1 cellular context compared by ENCODE assay signal in the genomic region with DNA sequence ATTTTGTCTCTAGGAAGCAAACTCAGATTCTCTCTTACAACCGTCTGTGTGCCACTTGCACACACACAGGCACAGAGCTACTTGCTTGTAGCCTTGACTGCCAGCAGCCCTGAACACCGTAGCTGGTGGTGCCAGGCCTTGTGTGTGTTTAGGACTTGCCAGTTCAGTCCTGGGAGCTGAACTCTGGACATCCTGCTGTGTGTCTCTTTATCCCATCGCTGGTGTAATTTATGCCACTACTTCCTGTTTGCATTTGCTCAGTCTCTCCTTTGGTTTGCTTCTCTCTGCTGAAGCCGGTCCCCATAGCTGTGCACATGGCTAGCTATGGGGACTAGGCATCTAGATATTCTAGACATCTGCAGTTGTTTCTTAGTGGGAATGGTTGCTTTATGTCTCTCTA.
TF ChIP-seq lines count a peak whose summit lies in the region.

No MANE protein-coding gene starts in this region.

TF ChIP-seq in HepG2, 621 proteins besides CTCF, POLR2A, EP300 and RAD21 (continued from another document and continues in another):
- TF ChIP-seq, protein P1, sequence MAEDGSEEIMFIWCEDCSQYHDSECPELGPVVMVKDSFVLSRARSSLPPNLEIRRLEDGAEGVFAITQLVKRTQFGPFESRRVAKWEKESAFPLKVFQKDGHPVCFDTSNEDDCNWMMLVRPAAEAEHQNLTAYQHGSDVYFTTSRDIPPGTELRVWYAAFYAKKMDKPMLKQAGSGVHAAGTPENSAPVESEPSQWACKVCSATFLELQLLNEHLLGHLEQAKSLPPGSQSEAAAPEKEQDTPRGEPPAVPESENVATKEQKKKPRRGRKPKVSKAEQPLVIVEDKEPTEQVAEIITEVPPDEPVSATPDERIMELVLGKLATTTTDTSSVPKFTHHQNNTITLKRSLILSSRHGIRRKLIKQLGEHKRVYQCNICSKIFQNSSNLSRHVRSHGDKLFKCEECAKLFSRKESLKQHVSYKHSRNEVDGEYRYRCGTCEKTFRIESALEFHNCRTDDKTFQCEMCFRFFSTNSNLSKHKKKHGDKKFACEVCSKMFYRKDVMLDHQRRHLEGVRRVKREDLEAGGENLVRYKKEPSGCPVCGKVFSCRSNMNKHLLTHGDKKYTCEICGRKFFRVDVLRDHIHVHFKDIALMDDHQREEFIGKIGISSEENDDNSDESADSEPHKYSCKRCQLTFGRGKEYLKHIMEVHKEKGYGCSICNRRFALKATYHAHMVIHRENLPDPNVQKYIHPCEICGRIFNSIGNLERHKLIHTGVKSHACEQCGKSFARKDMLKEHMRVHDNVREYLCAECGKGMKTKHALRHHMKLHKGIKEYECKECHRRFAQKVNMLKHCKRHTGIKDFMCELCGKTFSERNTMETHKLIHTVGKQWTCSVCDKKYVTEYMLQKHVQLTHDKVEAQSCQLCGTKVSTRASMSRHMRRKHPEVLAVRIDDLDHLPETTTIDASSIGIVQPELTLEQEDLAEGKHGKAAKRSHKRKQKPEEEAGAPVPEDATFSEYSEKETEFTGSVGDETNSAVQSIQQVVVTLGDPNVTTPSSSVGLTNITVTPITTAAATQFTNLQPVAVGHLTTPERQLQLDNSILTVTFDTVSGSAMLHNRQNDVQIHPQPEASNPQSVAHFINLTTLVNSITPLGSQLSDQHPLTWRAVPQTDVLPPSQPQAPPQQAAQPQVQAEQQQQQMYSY (CRISPR knock-in tag; IDR thresholded peaks at IDR 0.05): no peak
- TF ChIP-seq, protein P2, sequence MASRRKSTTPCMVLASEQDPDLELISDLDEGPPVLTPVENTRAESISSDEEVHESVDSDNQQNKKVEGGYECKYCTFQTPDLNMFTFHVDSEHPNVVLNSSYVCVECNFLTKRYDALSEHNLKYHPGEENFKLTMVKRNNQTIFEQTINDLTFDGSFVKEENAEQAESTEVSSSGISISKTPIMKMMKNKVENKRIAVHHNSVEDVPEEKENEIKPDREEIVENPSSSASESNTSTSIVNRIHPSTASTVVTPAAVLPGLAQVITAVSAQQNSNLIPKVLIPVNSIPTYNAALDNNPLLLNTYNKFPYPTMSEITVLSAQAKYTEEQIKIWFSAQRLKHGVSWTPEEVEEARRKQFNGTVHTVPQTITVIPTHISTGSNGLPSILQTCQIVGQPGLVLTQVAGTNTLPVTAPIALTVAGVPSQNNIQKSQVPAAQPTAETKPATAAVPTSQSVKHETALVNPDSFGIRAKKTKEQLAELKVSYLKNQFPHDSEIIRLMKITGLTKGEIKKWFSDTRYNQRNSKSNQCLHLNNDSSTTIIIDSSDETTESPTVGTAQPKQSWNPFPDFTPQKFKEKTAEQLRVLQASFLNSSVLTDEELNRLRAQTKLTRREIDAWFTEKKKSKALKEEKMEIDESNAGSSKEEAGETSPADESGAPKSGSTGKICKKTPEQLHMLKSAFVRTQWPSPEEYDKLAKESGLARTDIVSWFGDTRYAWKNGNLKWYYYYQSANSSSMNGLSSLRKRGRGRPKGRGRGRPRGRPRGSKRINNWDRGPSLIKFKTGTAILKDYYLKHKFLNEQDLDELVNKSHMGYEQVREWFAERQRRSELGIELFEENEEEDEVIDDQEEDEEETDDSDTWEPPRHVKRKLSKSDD (CRISPR knock-in tag; IDR thresholded peaks at IDR 0.05; ENCODE audit: low read depth): no peak
- TF ChIP-seq SP140L (CRISPR knock-in tag; IDR thresholded peaks at IDR 0.05; ENCODE audit: borderline replicate concordance) (no peak), SCMH1 (CRISPR knock-in tag; IDR thresholded peaks at IDR 0.05; ENCODE audit: borderline replicate concordance) (no peak), SRSF9 (IDR thresholded peaks at IDR 0.05; ENCODE audit: borderline replicate concordance, insufficient read depth, low read depth, low read length, poor library complexity, severe bottlenecking) (no peak), SP2 (CRISPR knock-in tag; IDR thresholded peaks at IDR 0.05) (no peak), SAFB2 (CRISPR knock-in tag; IDR thresholded peaks at IDR 0.05; ENCODE audit: borderline replicate concordance, low read depth) (no peak), ZNF878 (CRISPR knock-in tag; IDR thresholded peaks at IDR 0.05) (no peak), FIP1L1 (IDR thresholded peaks at IDR 0.05; ENCODE audit: borderline replicate concordance, insufficient read depth, low read depth, low read length) (no peak), HOXA3 (CRISPR knock-in tag; IDR thresholded peaks at IDR 0.05) (peak; percentile 67), ZNF20 (CRISPR knock-in tag; IDR thresholded peaks at IDR 0.05) (no peak), HNF4G (IDR thresholded peaks at IDR 0.05; ENCODE audit: borderline replicate concordance, low read depth, low read length) (no peak), HNF4G (CRISPR knock-in tag; IDR thresholded peaks at IDR 0.05; ENCODE audit: borderline replicate concordance, low read depth) (no peak), ZNF619 (CRISPR knock-in tag; IDR thresholded peaks at IDR 0.05) (no peak), EED (CRISPR knock-in tag; IDR thresholded peaks at IDR 0.05) (no peak), NFRKB (IDR thresholded peaks at IDR 0.05) (no peak), KLF16 (CRISPR knock-in tag; IDR thresholded peaks at IDR 0.05) (no peak), ZNF256 (CRISPR knock-in tag; conservative IDR thresholded peaks at IDR 0.05) (no peak), ZNF136 (CRISPR knock-in tag; IDR thresholded peaks at IDR 0.05; ENCODE audit: low read depth) (no peak), ISX (CRISPR knock-in tag; conservative IDR thresholded peaks at IDR 0.05) (no peak), ZNF556 (CRISPR knock-in tag; IDR thresholded peaks at IDR 0.05; ENCODE audit: borderline replicate concordance) (no peak), STAG1 (CRISPR knock-in tag; IDR thresholded peaks at IDR 0.05) (no peak), ZFP1 (CRISPR knock-in tag; IDR thresholded peaks at IDR 0.05) (no peak), ZFX (CRISPR knock-in tag; IDR thresholded peaks at IDR 0.05; ENCODE audit: low read depth) (peak; percentile 56), ZNF816 (CRISPR knock-in tag; IDR thresholded peaks at IDR 0.05; ENCODE audit: borderline replicate concordance) (no peak)
- TF ChIP-seq, protein P3, sequence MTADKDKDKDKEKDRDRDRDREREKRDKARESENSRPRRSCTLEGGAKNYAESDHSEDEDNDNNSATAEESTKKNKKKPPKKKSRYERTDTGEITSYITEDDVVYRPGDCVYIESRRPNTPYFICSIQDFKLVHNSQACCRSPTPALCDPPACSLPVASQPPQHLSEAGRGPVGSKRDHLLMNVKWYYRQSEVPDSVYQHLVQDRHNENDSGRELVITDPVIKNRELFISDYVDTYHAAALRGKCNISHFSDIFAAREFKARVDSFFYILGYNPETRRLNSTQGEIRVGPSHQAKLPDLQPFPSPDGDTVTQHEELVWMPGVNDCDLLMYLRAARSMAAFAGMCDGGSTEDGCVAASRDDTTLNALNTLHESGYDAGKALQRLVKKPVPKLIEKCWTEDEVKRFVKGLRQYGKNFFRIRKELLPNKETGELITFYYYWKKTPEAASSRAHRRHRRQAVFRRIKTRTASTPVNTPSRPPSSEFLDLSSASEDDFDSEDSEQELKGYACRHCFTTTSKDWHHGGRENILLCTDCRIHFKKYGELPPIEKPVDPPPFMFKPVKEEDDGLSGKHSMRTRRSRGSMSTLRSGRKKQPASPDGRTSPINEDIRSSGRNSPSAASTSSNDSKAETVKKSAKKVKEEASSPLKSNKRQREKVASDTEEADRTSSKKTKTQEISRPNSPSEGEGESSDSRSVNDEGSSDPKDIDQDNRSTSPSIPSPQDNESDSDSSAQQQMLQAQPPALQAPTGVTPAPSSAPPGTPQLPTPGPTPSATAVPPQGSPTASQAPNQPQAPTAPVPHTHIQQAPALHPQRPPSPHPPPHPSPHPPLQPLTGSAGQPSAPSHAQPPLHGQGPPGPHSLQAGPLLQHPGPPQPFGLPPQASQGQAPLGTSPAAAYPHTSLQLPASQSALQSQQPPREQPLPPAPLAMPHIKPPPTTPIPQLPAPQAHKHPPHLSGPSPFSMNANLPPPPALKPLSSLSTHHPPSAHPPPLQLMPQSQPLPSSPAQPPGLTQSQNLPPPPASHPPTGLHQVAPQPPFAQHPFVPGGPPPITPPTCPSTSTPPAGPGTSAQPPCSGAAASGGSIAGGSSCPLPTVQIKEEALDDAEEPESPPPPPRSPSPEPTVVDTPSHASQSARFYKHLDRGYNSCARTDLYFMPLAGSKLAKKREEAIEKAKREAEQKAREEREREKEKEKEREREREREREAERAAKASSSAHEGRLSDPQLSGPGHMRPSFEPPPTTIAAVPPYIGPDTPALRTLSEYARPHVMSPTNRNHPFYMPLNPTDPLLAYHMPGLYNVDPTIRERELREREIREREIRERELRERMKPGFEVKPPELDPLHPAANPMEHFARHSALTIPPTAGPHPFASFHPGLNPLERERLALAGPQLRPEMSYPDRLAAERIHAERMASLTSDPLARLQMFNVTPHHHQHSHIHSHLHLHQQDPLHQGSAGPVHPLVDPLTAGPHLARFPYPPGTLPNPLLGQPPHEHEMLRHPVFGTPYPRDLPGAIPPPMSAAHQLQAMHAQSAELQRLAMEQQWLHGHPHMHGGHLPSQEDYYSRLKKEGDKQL (CRISPR knock-in tag; IDR thresholded peaks at IDR 0.05; ENCODE audit: low read depth): no peak
- TF ChIP-seq, protein P4, sequence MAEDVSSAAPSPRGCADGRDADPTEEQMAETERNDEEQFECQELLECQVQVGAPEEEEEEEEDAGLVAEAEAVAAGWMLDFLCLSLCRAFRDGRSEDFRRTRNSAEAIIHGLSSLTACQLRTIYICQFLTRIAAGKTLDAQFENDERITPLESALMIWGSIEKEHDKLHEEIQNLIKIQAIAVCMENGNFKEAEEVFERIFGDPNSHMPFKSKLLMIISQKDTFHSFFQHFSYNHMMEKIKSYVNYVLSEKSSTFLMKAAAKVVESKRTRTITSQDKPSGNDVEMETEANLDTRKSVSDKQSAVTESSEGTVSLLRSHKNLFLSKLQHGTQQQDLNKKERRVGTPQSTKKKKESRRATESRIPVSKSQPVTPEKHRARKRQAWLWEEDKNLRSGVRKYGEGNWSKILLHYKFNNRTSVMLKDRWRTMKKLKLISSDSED (CRISPR knock-in tag; IDR thresholded peaks at IDR 0.05): no peak
- TF ChIP-seq, protein P5, sequence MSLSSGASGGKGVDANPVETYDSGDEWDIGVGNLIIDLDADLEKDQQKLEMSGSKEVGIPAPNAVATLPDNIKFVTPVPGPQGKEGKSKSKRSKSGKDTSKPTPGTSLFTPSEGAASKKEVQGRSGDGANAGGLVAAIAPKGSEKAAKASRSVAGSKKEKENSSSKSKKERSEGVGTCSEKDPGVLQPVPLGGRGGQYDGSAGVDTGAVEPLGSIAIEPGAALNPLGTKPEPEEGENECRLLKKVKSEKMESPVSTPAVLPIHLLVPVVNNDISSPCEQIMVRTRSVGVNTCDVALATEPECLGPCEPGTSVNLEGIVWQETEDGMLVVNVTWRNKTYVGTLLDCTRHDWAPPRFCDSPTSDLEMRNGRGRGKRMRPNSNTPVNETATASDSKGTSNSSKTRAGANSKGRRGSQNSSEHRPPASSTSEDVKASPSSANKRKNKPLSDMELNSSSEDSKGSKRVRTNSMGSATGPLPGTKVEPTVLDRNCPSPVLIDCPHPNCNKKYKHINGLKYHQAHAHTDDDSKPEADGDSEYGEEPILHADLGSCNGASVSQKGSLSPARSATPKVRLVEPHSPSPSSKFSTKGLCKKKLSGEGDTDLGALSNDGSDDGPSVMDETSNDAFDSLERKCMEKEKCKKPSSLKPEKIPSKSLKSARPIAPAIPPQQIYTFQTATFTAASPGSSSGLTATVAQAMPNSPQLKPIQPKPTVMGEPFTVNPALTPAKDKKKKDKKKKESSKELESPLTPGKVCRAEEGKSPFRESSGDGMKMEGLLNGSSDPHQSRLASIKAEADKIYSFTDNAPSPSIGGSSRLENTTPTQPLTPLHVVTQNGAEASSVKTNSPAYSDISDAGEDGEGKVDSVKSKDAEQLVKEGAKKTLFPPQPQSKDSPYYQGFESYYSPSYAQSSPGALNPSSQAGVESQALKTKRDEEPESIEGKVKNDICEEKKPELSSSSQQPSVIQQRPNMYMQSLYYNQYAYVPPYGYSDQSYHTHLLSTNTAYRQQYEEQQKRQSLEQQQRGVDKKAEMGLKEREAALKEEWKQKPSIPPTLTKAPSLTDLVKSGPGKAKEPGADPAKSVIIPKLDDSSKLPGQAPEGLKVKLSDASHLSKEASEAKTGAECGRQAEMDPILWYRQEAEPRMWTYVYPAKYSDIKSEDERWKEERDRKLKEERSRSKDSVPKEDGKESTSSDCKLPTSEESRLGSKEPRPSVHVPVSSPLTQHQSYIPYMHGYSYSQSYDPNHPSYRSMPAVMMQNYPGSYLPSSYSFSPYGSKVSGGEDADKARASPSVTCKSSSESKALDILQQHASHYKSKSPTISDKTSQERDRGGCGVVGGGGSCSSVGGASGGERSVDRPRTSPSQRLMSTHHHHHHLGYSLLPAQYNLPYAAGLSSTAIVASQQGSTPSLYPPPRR (CRISPR knock-in tag; IDR thresholded peaks at IDR 0.05; ENCODE audit: borderline replicate concordance): no peak
- TF ChIP-seq, protein P6, sequence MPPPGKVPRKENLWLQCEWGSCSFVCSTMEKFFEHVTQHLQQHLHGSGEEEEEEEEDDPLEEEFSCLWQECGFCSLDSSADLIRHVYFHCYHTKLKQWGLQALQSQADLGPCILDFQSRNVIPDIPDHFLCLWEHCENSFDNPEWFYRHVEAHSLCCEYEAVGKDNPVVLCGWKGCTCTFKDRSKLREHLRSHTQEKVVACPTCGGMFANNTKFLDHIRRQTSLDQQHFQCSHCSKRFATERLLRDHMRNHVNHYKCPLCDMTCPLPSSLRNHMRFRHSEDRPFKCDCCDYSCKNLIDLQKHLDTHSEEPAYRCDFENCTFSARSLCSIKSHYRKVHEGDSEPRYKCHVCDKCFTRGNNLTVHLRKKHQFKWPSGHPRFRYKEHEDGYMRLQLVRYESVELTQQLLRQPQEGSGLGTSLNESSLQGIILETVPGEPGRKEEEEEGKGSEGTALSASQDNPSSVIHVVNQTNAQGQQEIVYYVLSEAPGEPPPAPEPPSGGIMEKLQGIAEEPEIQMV (CRISPR knock-in tag; IDR thresholded peaks at IDR 0.05; ENCODE audit: low read depth): no peak
- TF ChIP-seq, protein P7, sequence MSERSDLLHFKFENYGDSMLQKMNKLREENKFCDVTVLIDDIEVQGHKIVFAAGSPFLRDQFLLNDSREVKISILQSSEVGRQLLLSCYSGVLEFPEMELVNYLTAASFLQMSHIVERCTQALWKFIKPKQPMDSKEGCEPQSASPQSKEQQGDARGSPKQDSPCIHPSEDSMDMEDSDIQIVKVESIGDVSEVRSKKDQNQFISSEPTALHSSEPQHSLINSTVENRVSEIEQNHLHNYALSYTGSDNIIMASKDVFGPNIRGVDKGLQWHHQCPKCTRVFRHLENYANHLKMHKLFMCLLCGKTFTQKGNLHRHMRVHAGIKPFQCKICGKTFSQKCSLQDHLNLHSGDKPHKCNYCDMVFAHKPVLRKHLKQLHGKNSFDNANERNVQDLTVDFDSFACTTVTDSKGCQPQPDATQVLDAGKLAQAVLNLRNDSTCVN (CRISPR knock-in tag; IDR thresholded peaks at IDR 0.05; ENCODE audit: borderline replicate concordance): no peak
- TF ChIP-seq, protein P8, sequence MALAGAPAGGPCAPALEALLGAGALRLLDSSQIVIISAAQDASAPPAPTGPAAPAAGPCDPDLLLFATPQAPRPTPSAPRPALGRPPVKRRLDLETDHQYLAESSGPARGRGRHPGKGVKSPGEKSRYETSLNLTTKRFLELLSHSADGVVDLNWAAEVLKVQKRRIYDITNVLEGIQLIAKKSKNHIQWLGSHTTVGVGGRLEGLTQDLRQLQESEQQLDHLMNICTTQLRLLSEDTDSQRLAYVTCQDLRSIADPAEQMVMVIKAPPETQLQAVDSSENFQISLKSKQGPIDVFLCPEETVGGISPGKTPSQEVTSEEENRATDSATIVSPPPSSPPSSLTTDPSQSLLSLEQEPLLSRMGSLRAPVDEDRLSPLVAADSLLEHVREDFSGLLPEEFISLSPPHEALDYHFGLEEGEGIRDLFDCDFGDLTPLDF (CRISPR knock-in tag; IDR thresholded peaks at IDR 0.05): no peak
